8 cellular contexts compared by ENCODE assay signal in the genomic region with DNA sequence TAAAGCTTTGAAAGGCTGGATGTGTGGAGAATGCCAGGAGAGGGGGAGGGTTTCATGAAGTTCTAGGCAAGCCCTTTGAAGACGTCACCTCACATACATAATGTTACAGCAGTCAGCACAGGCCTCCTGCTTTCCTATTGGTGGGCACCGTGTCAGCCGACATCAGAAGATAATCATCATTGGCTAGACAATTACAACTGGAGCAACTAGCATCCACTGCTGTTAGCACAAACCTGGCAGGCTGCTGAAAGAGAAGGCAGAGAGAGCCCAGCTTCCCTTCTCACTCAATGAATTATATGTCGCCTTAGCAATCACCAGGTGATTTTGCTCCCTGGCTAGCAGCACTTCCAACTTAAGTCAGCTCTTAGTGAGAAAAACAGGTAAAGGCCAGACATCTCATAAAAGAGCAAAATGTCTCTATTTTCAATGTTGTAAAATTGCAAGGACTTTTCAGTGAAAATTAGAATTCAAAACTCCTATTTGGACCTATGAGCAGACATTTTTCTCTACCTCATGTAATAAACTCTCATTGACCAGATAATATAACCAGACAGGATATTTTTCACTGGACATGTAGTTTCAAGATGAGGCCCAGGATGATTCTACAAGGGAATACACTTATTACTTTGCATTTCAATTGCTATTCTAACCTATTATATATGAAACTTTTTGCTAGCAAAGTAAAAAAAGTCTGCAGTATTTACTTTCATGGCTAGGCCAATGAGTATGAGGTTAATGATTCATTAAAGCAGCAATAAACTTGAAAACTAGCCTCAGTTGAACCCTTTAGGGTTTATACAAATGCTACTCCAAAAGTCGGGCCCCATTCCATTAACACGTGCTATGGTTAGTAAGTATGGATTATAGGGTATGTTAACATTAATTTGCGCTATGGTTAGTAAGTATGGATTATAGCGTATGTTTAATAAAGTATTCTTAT. TPM values are rescaled to one million over a fixed set of nuclear protein-coding genes. Genes with fewer than 3 reads are reported as not detected.
A peak's percentile ranks its signal among the peaks of the same experiment; 100 is the strongest.
DNase-seq lines count a peak whose midpoint lies in the region; ATAC-seq and TF ChIP-seq lines count a peak whose summit lies in the region.

No MANE protein-coding gene starts in this region.

- H3F3A ChIP-seq in GM23248 (ENCODE audit: insufficient read depth) = peaks cover 1% of the 10 kb centered on the region; the same call in 1 of the 2 replicates

- H2AFZ ChIP-seq in GM23248 = no peak overlapping the region

- no peak overlapping the region for H3K9ac ChIP-seq in GM23248

- no peaks in the 10 kb centered on the region for H3K9me2 ChIP-seq in GM23248 (ENCODE audit: insufficient read depth)

- WGBS in GM23248 (ENCODE audit: low coverage in 1 of 2, low lambda C conversion rate in 2 of 2, missing lambda C conversion rate in 2 of 2), 2 experiments = 76% methylated on average over 8 of the region's 8 CpGs
- WGBS in heart right ventricle, 2 donors = 69 to 70% methylated on average over 8 of the region's 8 CpGs

- no peak for TF ChIP-seq CTCF in heart right ventricle (IDR thresholded peaks at IDR 0.05)

- H3K27ac ChIP-seq in GM23248 = no peak overlapping the region
- no peak overlapping the region for H3K27ac ChIP-seq in heart right ventricle

- H3K27me3 ChIP-seq in GM23248 (replicated peaks; ENCODE audit: insufficient read depth) = no peaks in the 10 kb centered on the region
- peaks cover 0 to 1% (median 0%) of the 10 kb centered on the region in 7 donors for H3K27me3 ChIP-seq in heart right ventricle

- no peaks in the 10 kb centered on the region; the same call in 1 of the 2 replicates for H3K79me2 ChIP-seq in GM23248 (ENCODE audit: insufficient read depth)

- H3K36me3 ChIP-seq in GM23248 (ENCODE audit: low read depth) = no peaks in the 10 kb centered on the region
- H3K36me3 ChIP-seq in heart right ventricle = no peaks in the 10 kb centered on the region

- no peak overlapping the region for H3K4me3 ChIP-seq in GM23248
- H3K4me3 ChIP-seq in heart right ventricle = no peak overlapping the region

- H3K4me1 ChIP-seq in GM23248 (ENCODE audit: insufficient read depth) (no peaks in the 10 kb centered on the region), heart right ventricle (peaks cover 0 to 20% (median 7%) of the 10 kb centered on the region in 9 donors)

- DNase-seq in G401 (ENCODE audit: low spot score) = peak; percentile 90
- DNase-seq in GM23248 = peak; percentile 54
- peak; percentile 98 to 99 for DNase-seq in Kasumi-1 (lab: John Stamatoyannopoulos, UW)
- peak; percentile 95 for DNase-seq in SK-N-DZ (ENCODE audit: low spot score)
- peak; percentile 30 for DNase-seq in activated naive CD8-positive, alpha-beta T cell treated with anti-CD3 and anti-CD28 coated beads, Interleukin-2, amount 50 U/mL, for 16 hours (ENCODE audit: low read depth, low spot score)
- peak; percentile 35 to 45 for DNase-seq in heart right ventricle
- DNase-seq in renal cortical epithelial cell (ENCODE audit: low read depth) = peak; percentile 97
- no peak for DNase-seq in GOT3 (lab: John Stamatoyannopoulos, UW)

- H3K9me3 ChIP-seq in GM23248 (ENCODE audit: low read depth) (no peaks in the 10 kb centered on the region), heart right ventricle (no peaks in the 10 kb centered on the region)

- no peaks in the 10 kb centered on the region for H4K20me1 ChIP-seq in GM23248 (ENCODE audit: insufficient read depth)

- intact Hi-C loops in heart right ventricle (cut with DNase I) = no loop called here

- peak in 1 of 8 donors; percentile 11 for ATAC-seq in heart right ventricle

- no peak overlapping the region for H3K4me2 ChIP-seq in GM23248 (ENCODE audit: unreplicated experiment)

- in situ Hi-C loops in G401 (cut with HindIII; ENCODE audit: low sequenced_read_pairs) = no loop called here
- in situ Hi-C loops in GM23248 (cut with MboI) = no loop called here

RNA-seq across cellular contexts. Expression of gene ELOVL6, which starts 4.3 kb away (rescaled TPM):
- 39.9 and 40.5 TPM in 2 replicates for total RNA-seq in G401 (2014; rRNA removed; shearing (Covaris generic))
- total RNA-seq in GM23248 (2014; rRNA removed; shearing (Covaris generic)) = 7.7 and 8.0 TPM in 2 replicates
- polyA plus RNA-seq in GM23248 (2016; fragmentation: Nextera tagmentation; extraction: Ambion mirVana) (11.7 and 13.2 TPM in 2 replicates), heart right ventricle (1 to 10 TPM; 3.0 to 7.7 TPM)
- 24.4 and 26.3 TPM in 2 replicates for polyA plus RNA-seq in SK-N-DZ (2014; cell fraction: cytosol; rRNA removed)
- polyA plus RNA-seq in SK-N-DZ (2014; cell fraction: nucleus; rRNA removed) = 14.8 and 23.0 TPM in 2 replicates
- total RNA-seq in heart right ventricle (1 to 10 TPM in 9 of 10 donors, under 1 TPM in 1; 0.84 to 4.8 (median 2.2) TPM), renal cortical epithelial cell (17.0 and 31.7 TPM in 2 replicates)
